Comparison of ENCODE assay signal across 17 cellular contexts in genomic region chr2:232219496-232219870, GRCh38.
DNase-seq lines count a peak whose midpoint lies in the region; ATAC-seq, FAIRE-seq and TF ChIP-seq lines count a peak whose summit lies in the region.
"Had no signal": no experiment of that assay in that cellular context is flagged by ENCODE, and none has a peak within 500 bp of the region (broad histone marks: within the 10 kb centered on the region; RNA-seq: fewer than 3 reads in every experiment).

No MANE protein-coding gene starts in this region.

- TF ChIP-seq CTCF in endothelial cell (IDR thresholded peaks at IDR 0.05; ENCODE audit: unreplicated experiment) (no peak), dorsolateral prefrontal cortex (IDR thresholded peaks at IDR 0.05 in 54 of 56, conservative IDR thresholded peaks at IDR 0.05 in 2 of 56; ENCODE audit: low read depth in 1 of 56, partially characterized antibody in 56 of 56) (no peak)

- peaks cover 12 to 24% (median 15%) of the 10 kb centered on the region in 10 experiments for H3K4me1 ChIP-seq in BLaER1 treated with 17β-estradiol and CSF1 and Interleukin-3, amounts not matched to agents 10 nM and 100 nM
- H3K4me1 ChIP-seq: ascending aorta, sigmoid colon had no signal

- ATAC-seq in GM19455 (IDR thresholded peaks at IDR 0.05; ENCODE audit: unreplicated experiment) (no peak), HG02870 (IDR thresholded peaks at IDR 0.05; ENCODE audit: unreplicated experiment) (no peak)

- peak overlapping the region; percentile 34 to 81 (median 62) for H3K4me2 ChIP-seq in BLaER1 treated with 17β-estradiol and CSF1 and Interleukin-3, amounts not matched to agents 10 nM and 100 nM

- H3K36me3 ChIP-seq in BLaER1 treated with 17β-estradiol and CSF1 and Interleukin-3, amounts not matched to agents 10 nM and 100 nM, result peaks cover 14 to 58% (median 38%) of the 10 kb centered on the region in 11 experiments; a peak in 20 of 22 replicates
- H3K36me3 ChIP-seq: ascending aorta, sigmoid colon had no signal

- H3K9me3 Mint-ChIP-seq in endothelial cell (ENCODE audit: unreplicated experiment), result no peaks in the 10 kb centered on the region

- intact Hi-C loops in dorsolateral prefrontal cortex (cut with DNase I), result no loop called here

- H3K27ac Mint-ChIP-seq in endothelial cell (ENCODE audit: unreplicated experiment), result peak overlapping the region; percentile 24

- DNase-seq in GM19239 (ENCODE audit: insufficient read length, low spot score) (no peak), OCI-M1 (lab: John Stamatoyannopoulos, UW) (peak; percentile 2), endothelial cell (ENCODE audit: low spot score) (no peak), dorsolateral prefrontal cortex (no peak), amniotic stem cell (lab: John Stamatoyannopoulos, UW) (no peak)
- DNase-seq: DMS 273 treated with DMSO at 0.1 percent for 48 hours; left colon; mucosa of descending colon; NCI-H1417; occipital lobe; sigmoid colon; stimulated activated CD4-positive, alpha-beta T cell treated with anti-CD3 and anti-CD28 coated beads, Interleukin-1b, Interleukin-23, amount 100 ng/mL, for 48 hours had no signal

- peaks cover 0 to 10% (median 0%) of the 10 kb centered on the region in 11 experiments; a peak in 3 of 22 replicates for H4K20me1 ChIP-seq in BLaER1 treated with 17β-estradiol and CSF1 and Interleukin-3, amounts not matched to agents 10 nM and 100 nM

- no peaks in the 10 kb centered on the region for H3K27me3 ChIP-seq in BLaER1 treated with 17β-estradiol and CSF1 and Interleukin-3, amounts not matched to agents 10 nM and 100 nM
- no peaks in the 10 kb centered on the region for H3K27me3 ChIP-seq in dorsolateral prefrontal cortex
- H3K27me3 ChIP-seq: ascending aorta, sigmoid colon had no signal

- H3K4me1 Mint-ChIP-seq in endothelial cell (ENCODE audit: unreplicated experiment), result peaks cover 36% of the 10 kb centered on the region

- peaks cover 0 to 9% (median 0%) of the 10 kb centered on the region in 11 experiments; a peak in 2 of 22 replicates for H3K9me3 ChIP-seq in BLaER1 treated with 17β-estradiol and CSF1 and Interleukin-3, amounts not matched to agents 10 nM and 100 nM (replicated peaks in 1 of 11)
- H3K9me3 ChIP-seq: ascending aorta, mucosa of descending colon, sigmoid colon had no signal

- peaks cover 16% of the 10 kb centered on the region for H3K36me3 Mint-ChIP-seq in endothelial cell (ENCODE audit: low read depth, unreplicated experiment)

- H3K27me3 Mint-ChIP-seq in endothelial cell (ENCODE audit: unreplicated experiment), result peaks cover 4% of the 10 kb centered on the region

- H3K4me3 ChIP-seq in BLaER1 treated with 17β-estradiol and CSF1 and Interleukin-3, amounts not matched to agents 10 nM and 100 nM, result no peak overlapping the region
- no peak overlapping the region for H3K4me3 ChIP-seq in dorsolateral prefrontal cortex
- H3K4me3 ChIP-seq: ascending aorta, mucosa of descending colon, sigmoid colon had no signal

- H3K9ac ChIP-seq in BLaER1 treated with 17β-estradiol and CSF1 and Interleukin-3, amounts not matched to agents 10 nM and 100 nM, result no peak overlapping the region

- H3K4me3 Mint-ChIP-seq in endothelial cell (ENCODE audit: unreplicated experiment), result peak overlapping the region; percentile 2

- FAIRE-seq in GM19239 (lab: Jason Lieb, UNC), result peak; percentile 82
- FAIRE-seq: endometrium had no signal

- H3K27ac ChIP-seq in BLaER1 treated with 17β-estradiol and CSF1 and Interleukin-3, amounts not matched to agents 10 nM and 100 nM, result peak overlapping the region in 3 of 11 experiments; percentile 7 to 34 (median 32); a peak in 5 of 22 replicates
- H3K27ac ChIP-seq in dorsolateral prefrontal cortex, result no peak overlapping the region
- H3K27ac ChIP-seq: ascending aorta, sigmoid colon had no signal
